In the genomic region with DNA sequence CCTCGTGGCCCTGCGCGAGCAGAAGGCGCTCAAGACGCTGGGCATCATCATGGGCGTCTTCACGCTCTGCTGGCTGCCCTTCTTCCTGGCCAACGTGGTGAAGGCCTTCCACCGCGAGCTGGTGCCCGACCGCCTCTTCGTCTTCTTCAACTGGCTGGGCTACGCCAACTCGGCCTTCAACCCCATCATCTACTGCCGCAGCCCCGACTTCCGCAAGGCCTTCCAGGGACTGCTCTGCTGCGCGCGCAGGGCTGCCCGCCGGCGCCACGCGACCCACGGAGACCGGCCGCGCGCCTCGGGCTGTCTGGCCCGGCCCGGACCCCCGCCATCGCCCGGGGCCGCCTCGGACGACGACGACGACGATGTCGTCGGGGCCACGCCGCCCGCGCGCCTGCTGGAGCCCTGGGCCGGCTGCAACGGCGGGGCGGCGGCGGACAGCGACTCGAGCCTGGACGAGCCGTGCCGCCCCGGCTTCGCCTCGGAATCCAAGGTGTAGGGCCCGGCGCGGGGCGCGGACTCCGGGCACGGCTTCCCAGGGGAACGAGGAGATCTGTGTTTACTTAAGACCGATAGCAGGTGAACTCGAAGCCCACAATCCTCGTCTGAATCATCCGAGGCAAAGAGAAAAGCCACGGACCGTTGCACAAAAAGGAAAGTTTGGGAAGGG, we compare ENCODE assay signal across 8 cellular contexts.
DNase-seq lines count a peak whose midpoint lies in the region; ATAC-seq lines count a peak whose summit lies in the region.

No MANE protein-coding gene starts in this region.

- peak overlapping the region; percentile 53 for H3K4me3 Mint-ChIP-seq in stimulated activated naive CD8-positive, alpha-beta T cell treated with anti-CD3 and anti-CD28 coated beads, Interleukin-15, Interleukin-2, amounts not matched to agents 100 ng/mL and 50 ng/mL, for 24 hours

- DNase-seq in CD1c-positive myeloid dendritic cell (ENCODE audit: extremely low spot score) (peak; percentile 69), NCI-H187 treated with DMSO at 0.1 percent for 48 hours (lab: John Stamatoyannopoulos, UW) (no peak)

- H3K27ac ChIP-seq in HUES48 (ENCODE audit: low read depth, low read length) (no peak overlapping the region), angular gyrus (ENCODE audit: low read depth, low read length) (peak overlapping the region; percentile 76), layer of hippocampus (ENCODE audit: low read depth, low read length) (peak overlapping the region; percentile 46)

- 0 out of 2 replicates have a peak, but pooled peaks cover 3% of the 10 kb centered on the region for H3K4me1 ChIP-seq in HUES48 (ENCODE audit: control insufficient read depth, insufficient read depth, low read length)

- ATAC-seq in HG02759 (IDR thresholded peaks at IDR 0.05; ENCODE audit: unreplicated experiment) (no peak), GM19395 (IDR thresholded peaks at IDR 0.05; ENCODE audit: unreplicated experiment) (no peak)

- no peaks in the 10 kb centered on the region for H3K36me3 ChIP-seq in HUES48 (ENCODE audit: control insufficient read depth, insufficient read depth, low read length)

- H3K9me3 ChIP-seq in HUES48 (ENCODE audit: control insufficient read depth, insufficient read depth, low read length) = 0 out of 2 replicates have a peak, but pooled peaks cover 4% of the 10 kb centered on the region

- peaks cover 74% of the 10 kb centered on the region for H3K27me3 Mint-ChIP-seq in stimulated activated naive CD8-positive, alpha-beta T cell treated with anti-CD3 and anti-CD28 coated beads, Interleukin-15, Interleukin-2, amounts not matched to agents 100 ng/mL and 50 ng/mL, for 24 hours

- no peaks in the 10 kb centered on the region for H3K9me3 Mint-ChIP-seq in stimulated activated naive CD8-positive, alpha-beta T cell treated with anti-CD3 and anti-CD28 coated beads, Interleukin-15, Interleukin-2, amounts not matched to agents 100 ng/mL and 50 ng/mL, for 24 hours

- peaks cover 20% of the 10 kb centered on the region for H3K4me1 Mint-ChIP-seq in stimulated activated naive CD8-positive, alpha-beta T cell treated with anti-CD3 and anti-CD28 coated beads, Interleukin-15, Interleukin-2, amounts not matched to agents 100 ng/mL and 50 ng/mL, for 24 hours (ENCODE audit: low read depth)

- peak overlapping the region; percentile 43 for H3K4me3 ChIP-seq in HUES48 (ENCODE audit: low read depth, low read length)

- no peak overlapping the region for H3K27ac Mint-ChIP-seq in stimulated activated naive CD8-positive, alpha-beta T cell treated with anti-CD3 and anti-CD28 coated beads, Interleukin-15, Interleukin-2, amounts not matched to agents 100 ng/mL and 50 ng/mL, for 24 hours

- no peak overlapping the region for H3K9ac ChIP-seq in HUES48 (ENCODE audit: low read depth, low read length)

- H3K27me3 ChIP-seq in HUES48 (ENCODE audit: control insufficient read depth, insufficient read depth, low read length) (peaks cover 96% of the 10 kb centered on the region), layer of hippocampus (ENCODE audit: control insufficient read depth, insufficient read depth, low read length) (peaks cover 8% of the 10 kb centered on the region)

- no peaks in the 10 kb centered on the region for H3K36me3 Mint-ChIP-seq in stimulated activated naive CD8-positive, alpha-beta T cell treated with anti-CD3 and anti-CD28 coated beads, Interleukin-15, Interleukin-2, amounts not matched to agents 100 ng/mL and 50 ng/mL, for 24 hours (ENCODE audit: low read depth)
